Comparison of ENCODE assay signal across 8 cellular contexts in genomic region chr3:39406368-39407258, GRCh38. TPM values are rescaled to one million over a fixed set of nuclear protein-coding genes. Genes with fewer than 3 reads are reported as not detected.
DNase-seq lines count a peak whose midpoint lies in the region; ATAC-seq, FAIRE-seq and TF ChIP-seq lines count a peak whose summit lies in the region.

Gene RPSA (plus strand): TSS chr3:39406720. CDS start chr3:39407654, 934 bp downstream.

- H3K9me2 ChIP-seq in OCI-LY1 (ENCODE audit: low read depth, low read length), result no peaks in the 10 kb centered on the region

- H3K36me3 ChIP-seq in OCI-LY1 (ENCODE audit: insufficient read depth, low read length) (peaks cover 48% of the 10 kb centered on the region), mesodermal cell (ENCODE audit: control insufficient read depth, insufficient read depth, low read length) (peaks cover 40% of the 10 kb centered on the region)

- ATAC-seq in GM21515 (IDR thresholded peaks at IDR 0.05; ENCODE audit: unreplicated experiment), result peak; percentile 92

- peak within 1 kb of the TSS; percentile 82 for H3K27ac ChIP-seq in OCI-LY1 (ENCODE audit: low read depth, low read length, poor library complexity, severe bottlenecking)
- H3K27ac ChIP-seq in mesodermal cell (ENCODE audit: low read depth, low read length, severe bottlenecking), result peak within 1 kb of the TSS; percentile 93

- H3K4me1 ChIP-seq in OCI-LY1 (ENCODE audit: insufficient read depth, low read length, severe bottlenecking), result peaks cover 41% of the 10 kb centered on the region
- peaks cover 10% of the 10 kb centered on the region for H3K4me1 ChIP-seq in mesodermal cell (ENCODE audit: control insufficient read depth, insufficient read depth, low read length, poor library complexity, severe bottlenecking)

- H3K4me3 ChIP-seq in OCI-LY1 (ENCODE audit: low read depth, low read length, poor library complexity, severe bottlenecking) (peak within 1 kb of the TSS; percentile 82), mesodermal cell (ENCODE audit: extremely low read depth, insufficient read depth, low read length, poor library complexity, severe bottlenecking) (peak within 1 kb of the TSS; percentile 71)

- 0 to 1% methylated on average over 55 to 63 of the region's 63 CpGs for WGBS in mesodermal cell (ENCODE audit: insufficient coverage in 2 of 2), 2 experiments

- peak; percentile 81 for FAIRE-seq in endometrium (lab: Jason Lieb, UNC)

- H4K20me1 ChIP-seq in OCI-LY1 (ENCODE audit: insufficient read depth, low read length), result 0 out of 2 replicates have a peak, but pooled peaks cover 3% of the 10 kb centered on the region

- peaks cover 17% of the 10 kb centered on the region for H3K79me2 ChIP-seq in OCI-LY1 (ENCODE audit: insufficient read depth, low read length)

- H3K9me3 ChIP-seq in OCI-LY1 (ENCODE audit: low read length), result no peaks in the 10 kb centered on the region
- H3K9me3 ChIP-seq in mesodermal cell (ENCODE audit: control insufficient read depth, low read length), result no peaks in the 10 kb centered on the region

- DNase-seq in DMS 273 treated with DMSO at 0.1 percent for 48 hours (lab: John Stamatoyannopoulos, UW), result peak; percentile 86
- DNase-seq in HuH-7 (ENCODE audit: low spot score), result peak; percentile 94
- peak; percentile 94 for DNase-seq in activated CD8-positive, alpha-beta memory T cell treated with anti-CD3 and anti-CD28 coated beads, Interleukin-2, amount 50 U/mL, for 4 hours
- DNase-seq in stimulated activated CD8-positive, alpha-beta memory T cell treated with anti-CD3 and anti-CD28 coated beads, Interleukin-15, amount 100 ng/mL, for 4 hours (ENCODE audit: low read depth in 2 of 2), result peak; percentile 92 to 93

- no peaks in the 10 kb centered on the region; the same call in 1 of the 2 replicates for H3F3A ChIP-seq in OCI-LY1 (ENCODE audit: insufficient read depth, low read length)

- no peaks in the 10 kb centered on the region for H3K27me3 ChIP-seq in OCI-LY1 (ENCODE audit: insufficient read depth, low read length)

- peak within 1 kb of the TSS; percentile 93 for H3K9ac ChIP-seq in OCI-LY1 (ENCODE audit: low read length)

- H3K4me2 ChIP-seq in OCI-LY1 (ENCODE audit: low read length), result peak within 1 kb of the TSS; percentile 92

- TF ChIP-seq CTCF in OCI-LY1 (IDR thresholded peaks at IDR 0.05; ENCODE audit: low read length), result peak; percentile 38

- H2AFZ ChIP-seq in OCI-LY1 (ENCODE audit: low read length), result 0 out of 2 replicates have a peak within 1 kb of the TSS, but pooled peaks have one; percentile 26

RNA-seq across cellular contexts. Expression of gene RPSA, which starts in this region (rescaled TPM):
- polyA plus RNA-seq in mesodermal cell (2013, experiment 1 of 2), result 2,801 TPM
- 2,429 TPM for polyA plus RNA-seq in mesodermal cell (2013, experiment 2 of 2)

Comparison
In these comparisons a context has a peak if more than half of its experiments do, and no peak if none do; other contexts are left out.
1. Peak in every context shown above with its lines: DNase-seq, ATAC-seq, H3K4me3 ChIP-seq and H3K27ac ChIP-seq.